Comparison of ENCODE assay signal across 1 cellular context in the genomic region with DNA sequence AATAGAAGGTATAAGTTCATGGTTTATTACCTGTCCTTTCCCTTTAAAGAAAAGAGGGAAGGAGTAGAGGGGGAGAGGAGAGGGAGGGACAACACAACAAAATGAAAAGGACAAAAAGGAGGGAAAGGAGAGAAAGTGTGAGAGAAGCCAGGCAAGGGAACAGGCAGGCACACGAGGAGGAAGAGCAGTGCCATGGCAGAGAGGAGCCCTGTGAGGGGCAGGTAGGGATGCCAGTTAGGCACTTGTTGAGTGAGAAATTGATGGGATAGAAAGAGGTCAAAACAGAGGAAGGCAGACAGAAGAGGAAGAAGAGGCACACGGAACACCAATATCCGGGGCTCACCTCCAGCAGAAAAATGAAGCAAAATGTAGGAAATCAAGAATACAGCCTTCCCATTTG.
A peak's percentile ranks its signal among the peaks of the same experiment; 100 is the strongest.
TF ChIP-seq lines count a peak whose summit lies in the region.

No MANE protein-coding gene starts in this region.

TF ChIP-seq in K562, 482 proteins besides CTCF, POLR2A, EP300 and RAD21 (continued from another document):
- TF ChIP-seq, protein P1, sequence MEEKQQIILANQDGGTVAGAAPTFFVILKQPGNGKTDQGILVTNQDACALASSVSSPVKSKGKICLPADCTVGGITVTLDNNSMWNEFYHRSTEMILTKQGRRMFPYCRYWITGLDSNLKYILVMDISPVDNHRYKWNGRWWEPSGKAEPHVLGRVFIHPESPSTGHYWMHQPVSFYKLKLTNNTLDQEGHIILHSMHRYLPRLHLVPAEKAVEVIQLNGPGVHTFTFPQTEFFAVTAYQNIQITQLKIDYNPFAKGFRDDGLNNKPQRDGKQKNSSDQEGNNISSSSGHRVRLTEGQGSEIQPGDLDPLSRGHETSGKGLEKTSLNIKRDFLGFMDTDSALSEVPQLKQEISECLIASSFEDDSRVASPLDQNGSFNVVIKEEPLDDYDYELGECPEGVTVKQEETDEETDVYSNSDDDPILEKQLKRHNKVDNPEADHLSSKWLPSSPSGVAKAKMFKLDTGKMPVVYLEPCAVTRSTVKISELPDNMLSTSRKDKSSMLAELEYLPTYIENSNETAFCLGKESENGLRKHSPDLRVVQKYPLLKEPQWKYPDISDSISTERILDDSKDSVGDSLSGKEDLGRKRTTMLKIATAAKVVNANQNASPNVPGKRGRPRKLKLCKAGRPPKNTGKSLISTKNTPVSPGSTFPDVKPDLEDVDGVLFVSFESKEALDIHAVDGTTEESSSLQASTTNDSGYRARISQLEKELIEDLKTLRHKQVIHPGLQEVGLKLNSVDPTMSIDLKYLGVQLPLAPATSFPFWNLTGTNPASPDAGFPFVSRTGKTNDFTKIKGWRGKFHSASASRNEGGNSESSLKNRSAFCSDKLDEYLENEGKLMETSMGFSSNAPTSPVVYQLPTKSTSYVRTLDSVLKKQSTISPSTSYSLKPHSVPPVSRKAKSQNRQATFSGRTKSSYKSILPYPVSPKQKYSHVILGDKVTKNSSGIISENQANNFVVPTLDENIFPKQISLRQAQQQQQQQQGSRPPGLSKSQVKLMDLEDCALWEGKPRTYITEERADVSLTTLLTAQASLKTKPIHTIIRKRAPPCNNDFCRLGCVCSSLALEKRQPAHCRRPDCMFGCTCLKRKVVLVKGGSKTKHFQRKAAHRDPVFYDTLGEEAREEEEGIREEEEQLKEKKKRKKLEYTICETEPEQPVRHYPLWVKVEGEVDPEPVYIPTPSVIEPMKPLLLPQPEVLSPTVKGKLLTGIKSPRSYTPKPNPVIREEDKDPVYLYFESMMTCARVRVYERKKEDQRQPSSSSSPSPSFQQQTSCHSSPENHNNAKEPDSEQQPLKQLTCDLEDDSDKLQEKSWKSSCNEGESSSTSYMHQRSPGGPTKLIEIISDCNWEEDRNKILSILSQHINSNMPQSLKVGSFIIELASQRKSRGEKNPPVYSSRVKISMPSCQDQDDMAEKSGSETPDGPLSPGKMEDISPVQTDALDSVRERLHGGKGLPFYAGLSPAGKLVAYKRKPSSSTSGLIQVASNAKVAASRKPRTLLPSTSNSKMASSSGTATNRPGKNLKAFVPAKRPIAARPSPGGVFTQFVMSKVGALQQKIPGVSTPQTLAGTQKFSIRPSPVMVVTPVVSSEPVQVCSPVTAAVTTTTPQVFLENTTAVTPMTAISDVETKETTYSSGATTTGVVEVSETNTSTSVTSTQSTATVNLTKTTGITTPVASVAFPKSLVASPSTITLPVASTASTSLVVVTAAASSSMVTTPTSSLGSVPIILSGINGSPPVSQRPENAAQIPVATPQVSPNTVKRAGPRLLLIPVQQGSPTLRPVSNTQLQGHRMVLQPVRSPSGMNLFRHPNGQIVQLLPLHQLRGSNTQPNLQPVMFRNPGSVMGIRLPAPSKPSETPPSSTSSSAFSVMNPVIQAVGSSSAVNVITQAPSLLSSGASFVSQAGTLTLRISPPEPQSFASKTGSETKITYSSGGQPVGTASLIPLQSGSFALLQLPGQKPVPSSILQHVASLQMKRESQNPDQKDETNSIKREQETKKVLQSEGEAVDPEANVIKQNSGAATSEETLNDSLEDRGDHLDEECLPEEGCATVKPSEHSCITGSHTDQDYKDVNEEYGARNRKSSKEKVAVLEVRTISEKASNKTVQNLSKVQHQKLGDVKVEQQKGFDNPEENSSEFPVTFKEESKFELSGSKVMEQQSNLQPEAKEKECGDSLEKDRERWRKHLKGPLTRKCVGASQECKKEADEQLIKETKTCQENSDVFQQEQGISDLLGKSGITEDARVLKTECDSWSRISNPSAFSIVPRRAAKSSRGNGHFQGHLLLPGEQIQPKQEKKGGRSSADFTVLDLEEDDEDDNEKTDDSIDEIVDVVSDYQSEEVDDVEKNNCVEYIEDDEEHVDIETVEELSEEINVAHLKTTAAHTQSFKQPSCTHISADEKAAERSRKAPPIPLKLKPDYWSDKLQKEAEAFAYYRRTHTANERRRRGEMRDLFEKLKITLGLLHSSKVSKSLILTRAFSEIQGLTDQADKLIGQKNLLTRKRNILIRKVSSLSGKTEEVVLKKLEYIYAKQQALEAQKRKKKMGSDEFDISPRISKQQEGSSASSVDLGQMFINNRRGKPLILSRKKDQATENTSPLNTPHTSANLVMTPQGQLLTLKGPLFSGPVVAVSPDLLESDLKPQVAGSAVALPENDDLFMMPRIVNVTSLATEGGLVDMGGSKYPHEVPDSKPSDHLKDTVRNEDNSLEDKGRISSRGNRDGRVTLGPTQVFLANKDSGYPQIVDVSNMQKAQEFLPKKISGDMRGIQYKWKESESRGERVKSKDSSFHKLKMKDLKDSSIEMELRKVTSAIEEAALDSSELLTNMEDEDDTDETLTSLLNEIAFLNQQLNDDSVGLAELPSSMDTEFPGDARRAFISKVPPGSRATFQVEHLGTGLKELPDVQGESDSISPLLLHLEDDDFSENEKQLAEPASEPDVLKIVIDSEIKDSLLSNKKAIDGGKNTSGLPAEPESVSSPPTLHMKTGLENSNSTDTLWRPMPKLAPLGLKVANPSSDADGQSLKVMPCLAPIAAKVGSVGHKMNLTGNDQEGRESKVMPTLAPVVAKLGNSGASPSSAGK (IDR thresholded peaks at IDR 0.05), result peak; percentile 95
- TF ChIP-seq, protein P2, sequence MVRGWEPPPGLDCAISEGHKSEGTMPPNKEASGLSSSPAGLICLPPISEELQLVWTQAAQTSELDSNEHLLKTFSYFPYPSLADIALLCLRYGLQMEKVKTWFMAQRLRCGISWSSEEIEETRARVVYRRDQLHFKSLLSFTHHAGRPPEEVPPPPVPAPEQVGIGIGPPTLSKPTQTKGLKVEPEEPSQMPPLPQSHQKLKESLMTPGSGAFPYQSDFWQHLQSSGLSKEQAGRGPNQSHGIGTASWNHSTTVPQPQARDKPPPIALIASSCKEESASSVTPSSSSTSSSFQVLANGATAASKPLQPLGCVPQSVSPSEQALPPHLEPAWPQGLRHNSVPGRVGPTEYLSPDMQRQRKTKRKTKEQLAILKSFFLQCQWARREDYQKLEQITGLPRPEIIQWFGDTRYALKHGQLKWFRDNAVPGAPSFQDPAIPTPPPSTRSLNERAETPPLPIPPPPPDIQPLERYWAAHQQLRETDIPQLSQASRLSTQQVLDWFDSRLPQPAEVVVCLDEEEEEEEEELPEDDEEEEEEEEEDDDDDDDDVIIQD (CRISPR knock-in tag; IDR thresholded peaks at IDR 0.05), result no peak
- TF ChIP-seq OTX1 (CRISPR knock-in tag; IDR thresholded peaks at IDR 0.05) (peak; percentile 83), ETV5 (CRISPR knock-in tag; IDR thresholded peaks at IDR 0.05; ENCODE audit: low read depth) (no peak), MTA1 (IDR thresholded peaks at IDR 0.05; ENCODE audit: borderline replicate concordance) (0 out of 2 replicates have a peak, but pooled peaks have one; percentile 18), CREB1 (IDR thresholded peaks at IDR 0.05) (no peak), CREB1 (CRISPR knock-in tag; IDR thresholded peaks at IDR 0.05) (no peak), GTF2E2 (tag; IDR thresholded peaks at IDR 0.05) (peak; percentile 35; the same call in 1 of the 2 replicates), PHB (CRISPR knock-in tag; IDR thresholded peaks at IDR 0.05) (no peak), DACH1 (IDR thresholded peaks at IDR 0.05; ENCODE audit: partially characterized antibody) (no peak), ZNF76 (CRISPR knock-in tag; IDR thresholded peaks at IDR 0.05; ENCODE audit: borderline replicate concordance) (no peak), MEF2D (tag; conservative IDR thresholded peaks at IDR 0.05; ENCODE audit: low read depth) (0 out of 2 replicates have a peak, but pooled peaks have one; percentile 22), ZNF165 (CRISPR knock-in tag; IDR thresholded peaks at IDR 0.05; ENCODE audit: borderline replicate concordance) (no peak), ZNF830 (CRISPR knock-in tag; IDR thresholded peaks at IDR 0.05) (no peak), PTRF (tag; IDR thresholded peaks at IDR 0.05) (peak; percentile 56; the same call in 1 of the 2 replicates), NCOA1 (IDR thresholded peaks at IDR 0.05; ENCODE audit: low read depth) (no peak), NR4A1 (CRISPR knock-in tag; IDR thresholded peaks at IDR 0.05) (no peak), NR4A1 (tag; IDR thresholded peaks at IDR 0.05) (peak; percentile 19; the same call in 1 of the 2 replicates), SMARCA5 (IDR thresholded peaks at IDR 0.05) (0 out of 2 replicates have a peak, but pooled peaks have one; percentile 42), ZNF584 (CRISPR knock-in tag; IDR thresholded peaks at IDR 0.05; ENCODE audit: low read depth) (0 out of 2 replicates have a peak, but pooled peaks have one; percentile 19), SMARCA4 (IDR thresholded peaks at IDR 0.05) (no peak)
- TF ChIP-seq, protein P3, sequence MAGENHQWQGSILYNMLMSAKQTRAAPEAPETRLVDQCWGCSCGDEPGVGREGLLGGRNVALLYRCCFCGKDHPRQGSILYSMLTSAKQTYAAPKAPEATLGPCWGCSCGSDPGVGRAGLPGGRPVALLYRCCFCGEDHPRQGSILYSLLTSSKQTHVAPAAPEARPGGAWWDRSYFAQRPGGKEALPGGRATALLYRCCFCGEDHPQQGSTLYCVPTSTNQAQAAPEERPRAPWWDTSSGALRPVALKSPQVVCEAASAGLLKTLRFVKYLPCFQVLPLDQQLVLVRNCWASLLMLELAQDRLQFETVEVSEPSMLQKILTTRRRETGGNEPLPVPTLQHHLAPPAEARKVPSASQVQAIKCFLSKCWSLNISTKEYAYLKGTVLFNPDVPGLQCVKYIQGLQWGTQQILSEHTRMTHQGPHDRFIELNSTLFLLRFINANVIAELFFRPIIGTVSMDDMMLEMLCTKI (IDR thresholded peaks at IDR 0.05; ENCODE audit: partially characterized antibody), result no peak
- TF ChIP-seq, protein P4, sequence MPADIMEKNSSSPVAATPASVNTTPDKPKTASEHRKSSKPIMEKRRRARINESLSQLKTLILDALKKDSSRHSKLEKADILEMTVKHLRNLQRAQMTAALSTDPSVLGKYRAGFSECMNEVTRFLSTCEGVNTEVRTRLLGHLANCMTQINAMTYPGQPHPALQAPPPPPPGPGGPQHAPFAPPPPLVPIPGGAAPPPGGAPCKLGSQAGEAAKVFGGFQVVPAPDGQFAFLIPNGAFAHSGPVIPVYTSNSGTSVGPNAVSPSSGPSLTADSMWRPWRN (IDR thresholded peaks at IDR 0.05; ENCODE audit: low read depth), result no peak
- TF ChIP-seq, protein P5, sequence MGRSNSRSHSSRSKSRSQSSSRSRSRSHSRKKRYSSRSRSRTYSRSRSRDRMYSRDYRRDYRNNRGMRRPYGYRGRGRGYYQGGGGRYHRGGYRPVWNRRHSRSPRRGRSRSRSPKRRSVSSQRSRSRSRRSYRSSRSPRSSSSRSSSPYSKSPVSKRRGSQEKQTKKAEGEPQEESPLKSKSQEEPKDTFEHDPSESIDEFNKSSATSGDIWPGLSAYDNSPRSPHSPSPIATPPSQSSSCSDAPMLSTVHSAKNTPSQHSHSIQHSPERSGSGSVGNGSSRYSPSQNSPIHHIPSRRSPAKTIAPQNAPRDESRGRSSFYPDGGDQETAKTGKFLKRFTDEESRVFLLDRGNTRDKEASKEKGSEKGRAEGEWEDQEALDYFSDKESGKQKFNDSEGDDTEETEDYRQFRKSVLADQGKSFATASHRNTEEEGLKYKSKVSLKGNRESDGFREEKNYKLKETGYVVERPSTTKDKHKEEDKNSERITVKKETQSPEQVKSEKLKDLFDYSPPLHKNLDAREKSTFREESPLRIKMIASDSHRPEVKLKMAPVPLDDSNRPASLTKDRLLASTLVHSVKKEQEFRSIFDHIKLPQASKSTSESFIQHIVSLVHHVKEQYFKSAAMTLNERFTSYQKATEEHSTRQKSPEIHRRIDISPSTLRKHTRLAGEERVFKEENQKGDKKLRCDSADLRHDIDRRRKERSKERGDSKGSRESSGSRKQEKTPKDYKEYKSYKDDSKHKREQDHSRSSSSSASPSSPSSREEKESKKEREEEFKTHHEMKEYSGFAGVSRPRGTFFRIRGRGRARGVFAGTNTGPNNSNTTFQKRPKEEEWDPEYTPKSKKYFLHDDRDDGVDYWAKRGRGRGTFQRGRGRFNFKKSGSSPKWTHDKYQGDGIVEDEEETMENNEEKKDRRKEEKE (IDR thresholded peaks at IDR 0.05; ENCODE audit: borderline replicate concordance in 1 of 2, control insufficient read depth in 1 of 2, low read depth in 2 of 2, low read length in 1 of 2), result no peak
- TF ChIP-seq, protein P6, sequence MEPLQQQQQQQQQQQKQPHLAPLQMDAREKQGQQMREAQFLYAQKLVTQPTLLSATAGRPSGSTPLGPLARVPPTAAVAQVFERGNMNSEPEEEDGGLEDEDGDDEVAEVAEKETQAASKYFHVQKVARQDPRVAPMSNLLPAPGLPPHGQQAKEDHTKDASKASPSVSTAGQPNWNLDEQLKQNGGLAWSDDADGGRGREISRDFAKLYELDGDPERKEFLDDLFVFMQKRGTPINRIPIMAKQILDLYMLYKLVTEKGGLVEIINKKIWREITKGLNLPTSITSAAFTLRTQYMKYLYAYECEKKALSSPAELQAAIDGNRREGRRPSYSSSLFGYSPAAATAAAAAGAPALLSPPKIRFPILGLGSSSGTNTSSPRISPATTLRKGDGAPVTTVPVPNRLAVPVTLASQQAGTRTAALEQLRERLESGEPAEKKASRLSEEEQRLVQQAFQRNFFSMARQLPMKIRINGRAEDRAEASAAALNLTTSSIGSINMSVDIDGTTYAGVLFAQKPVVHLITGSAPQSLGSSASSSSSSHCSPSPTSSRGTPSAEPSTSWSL (CRISPR knock-in tag; IDR thresholded peaks at IDR 0.05; ENCODE audit: borderline replicate concordance), result peak; percentile 59; the same call in 1 of the 2 replicates
- TF ChIP-seq, protein P7, sequence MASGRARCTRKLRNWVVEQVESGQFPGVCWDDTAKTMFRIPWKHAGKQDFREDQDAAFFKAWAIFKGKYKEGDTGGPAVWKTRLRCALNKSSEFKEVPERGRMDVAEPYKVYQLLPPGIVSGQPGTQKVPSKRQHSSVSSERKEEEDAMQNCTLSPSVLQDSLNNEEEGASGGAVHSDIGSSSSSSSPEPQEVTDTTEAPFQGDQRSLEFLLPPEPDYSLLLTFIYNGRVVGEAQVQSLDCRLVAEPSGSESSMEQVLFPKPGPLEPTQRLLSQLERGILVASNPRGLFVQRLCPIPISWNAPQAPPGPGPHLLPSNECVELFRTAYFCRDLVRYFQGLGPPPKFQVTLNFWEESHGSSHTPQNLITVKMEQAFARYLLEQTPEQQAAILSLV (tag; IDR thresholded peaks at IDR 0.05), result 0 out of 2 replicates have a peak, but pooled peaks have one; percentile 19
- TF ChIP-seq, protein P8, sequence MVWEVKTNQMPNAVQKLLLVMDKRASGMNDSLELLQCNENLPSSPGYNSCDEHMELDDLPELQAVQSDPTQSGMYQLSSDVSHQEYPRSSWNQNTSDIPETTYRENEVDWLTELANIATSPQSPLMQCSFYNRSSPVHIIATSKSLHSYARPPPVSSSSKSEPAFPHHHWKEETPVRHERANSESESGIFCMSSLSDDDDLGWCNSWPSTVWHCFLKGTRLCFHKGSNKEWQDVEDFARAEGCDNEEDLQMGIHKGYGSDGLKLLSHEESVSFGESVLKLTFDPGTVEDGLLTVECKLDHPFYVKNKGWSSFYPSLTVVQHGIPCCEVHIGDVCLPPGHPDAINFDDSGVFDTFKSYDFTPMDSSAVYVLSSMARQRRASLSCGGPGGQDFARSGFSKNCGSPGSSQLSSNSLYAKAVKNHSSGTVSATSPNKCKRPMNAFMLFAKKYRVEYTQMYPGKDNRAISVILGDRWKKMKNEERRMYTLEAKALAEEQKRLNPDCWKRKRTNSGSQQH (CRISPR knock-in tag; IDR thresholded peaks at IDR 0.05), result peak; percentile 63; the same call in 1 of the 2 replicates
